ENCODE assay signal across 9 cellular contexts in the genomic region with DNA sequence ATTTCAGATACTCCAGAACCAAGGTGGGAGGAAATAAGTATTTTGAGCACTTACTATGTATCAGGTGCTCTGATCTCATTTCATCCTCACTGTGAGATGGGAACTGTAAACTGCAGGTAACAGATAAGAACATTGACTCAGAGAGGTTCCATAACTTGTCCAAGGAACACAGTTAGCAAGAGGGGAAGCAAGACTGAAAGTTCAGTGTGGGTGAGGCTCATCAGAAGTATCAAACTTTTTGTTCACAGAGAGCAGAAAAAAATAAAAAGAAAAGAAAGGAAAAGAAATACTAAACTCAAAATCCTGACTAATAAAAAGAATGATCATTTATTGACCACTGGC. TPM values are rescaled to one million over a fixed set of nuclear protein-coding genes. Genes with fewer than 3 reads are reported as not detected.
DNase-seq lines count a peak whose midpoint lies in the region; ATAC-seq and TF ChIP-seq lines count a peak whose summit lies in the region.
"Had no signal": no experiment of that assay in that cellular context is flagged by ENCODE, and none has a peak within 500 bp of the region (broad histone marks: within the 10 kb centered on the region; RNA-seq: fewer than 3 reads in every experiment).

No MANE protein-coding gene starts in this region.

- H3K4me3 ChIP-seq in PC-9, result no peak overlapping the region
- peak overlapping the region; percentile 33 for H3K4me3 ChIP-seq in smooth muscle cell

- CTCF ChIA-PET in PC-9 (lab: Charles Lee), result no interaction called here

- H3K9me3 ChIP-seq in PC-9 (ENCODE audit: insufficient read depth, low read depth), result no peaks in the 10 kb centered on the region
- H3K9me3 ChIP-seq in smooth muscle cell (replicated peaks; ENCODE audit: low read depth), result no peaks in the 10 kb centered on the region

- TF ChIP-seq CTCF in PC-9 (conservative IDR thresholded peaks at IDR 0.05) (no peak), glutamatergic neuron (IDR thresholded peaks at IDR 0.05; ENCODE audit: partially characterized antibody, unreplicated experiment) (no peak), smooth muscle cell (IDR thresholded peaks at IDR 0.05; ENCODE audit: borderline replicate concordance, insufficient read depth, poor library complexity, severe bottlenecking) (no peak)

- H3K9me2 ChIP-seq in PC-9 (ENCODE audit: insufficient read depth), result no peaks in the 10 kb centered on the region

- H3K36me3 ChIP-seq in PC-9 (ENCODE audit: low read depth), result no peaks in the 10 kb centered on the region
- H3K36me3 ChIP-seq in smooth muscle cell (ENCODE audit: low read depth), result no peaks in the 10 kb centered on the region

- peaks cover 14% of the 10 kb centered on the region for H3K9me3 Mint-ChIP-seq in glutamatergic neuron (ENCODE audit: unreplicated experiment)

- peak; percentile 31 for ATAC-seq in GM19467 (IDR thresholded peaks at IDR 0.05; ENCODE audit: unreplicated experiment)

- peak overlapping the region; percentile 94 for H3K27ac Mint-ChIP-seq in glutamatergic neuron (ENCODE audit: unreplicated experiment)

- H3K36me3 Mint-ChIP-seq in glutamatergic neuron (ENCODE audit: unreplicated experiment), result no peaks in the 10 kb centered on the region

- H4K20me1 ChIP-seq in PC-9 (ENCODE audit: insufficient read depth), result no peaks in the 10 kb centered on the region
- H4K20me1 ChIP-seq in smooth muscle cell (ENCODE audit: low read depth), result peaks cover 37% of the 10 kb centered on the region

- H3K27me3 ChIP-seq in PC-9 (ENCODE audit: insufficient read depth, low read depth) (no peaks in the 10 kb centered on the region), smooth muscle cell (ENCODE audit: low read depth) (no peaks in the 10 kb centered on the region)

- H3K4me2 ChIP-seq in PC-9, result peak overlapping the region; percentile 66
- peak overlapping the region; percentile 84 for H3K4me2 ChIP-seq in smooth muscle cell

- H3K4me1 ChIP-seq in PC-9 (replicated peaks; ENCODE audit: insufficient read depth) (peaks cover 23% of the 10 kb centered on the region), smooth muscle cell (ENCODE audit: low read depth) (peaks cover 15% of the 10 kb centered on the region)

- no TSS peak for BruUV-seq in PC-9 (replicated peaks; lab: Mats Ljungman, UMichigan)

- peak overlapping the region; percentile 29 for H3K9ac ChIP-seq in smooth muscle cell (ENCODE audit: low read depth)

- DNase-seq in PC-9 (no peak), glutamatergic neuron (no peak), smooth muscle cell (lab: John Stamatoyannopoulos, UW; ENCODE audit: unreplicated experiment) (no peak), kidney glomerular epithelial cell (lab: John Stamatoyannopoulos, UW) (no peak), UCSD-AML1 (lab: John Stamatoyannopoulos, UW; ENCODE audit: unreplicated experiment) (no peak), erythroblast (lab: John Stamatoyannopoulos, UW) (no peak)
- no peak for DNase-seq in activated CD8-positive, alpha-beta memory T cell treated with anti-CD3 and anti-CD28 coated beads, Interleukin-2, amount 50 U/mL, for 48 hours

- no peak for TF ChIP-seq POLR2A in erythroblast (IDR thresholded peaks at IDR 0.05; ENCODE audit: low read length)

- peaks cover 17% of the 10 kb centered on the region for H3F3A ChIP-seq in PC-9 (ENCODE audit: insufficient read depth, low read depth)
- peaks cover 13% of the 10 kb centered on the region for H3F3A ChIP-seq in smooth muscle cell (ENCODE audit: low read depth)

- H3K4me1 Mint-ChIP-seq in glutamatergic neuron (ENCODE audit: low read depth, unreplicated experiment), result peaks cover 57% of the 10 kb centered on the region

- H3K27ac ChIP-seq in PC-9, result no peak overlapping the region; the same call in 1 of the 2 replicates
- H3K27ac ChIP-seq in smooth muscle cell (ENCODE audit: low read depth), result peak overlapping the region; percentile 70
- H3K27ac ChIP-seq: HL-60 had no signal

- H3K4me3 Mint-ChIP-seq in glutamatergic neuron (ENCODE audit: unreplicated experiment), result peak overlapping the region; percentile 84

- no peak overlapping the region for H2AFZ ChIP-seq in PC-9
- H2AFZ ChIP-seq in smooth muscle cell (ENCODE audit: low read depth), result no peak overlapping the region

- intact Hi-C loops in PC-9 (cut with micrococcal nuclease; ENCODE audit: unreplicated experiment), result loop anchor here (1.0 kb wide), 1 partner anchor 37 kb away; a partner anchor contains a TSS

- POLR2A ChIA-PET in PC-9 (lab: Charles Lee; ENCODE audit: unreplicated experiment), result interaction anchor here (0.5 to 0.6 kb wide), 3 partner anchors 51 to 327 kb away, joined by 3 to 9 read pairs (median 6); a partner anchor contains a TSS

- peaks cover 10% of the 10 kb centered on the region for H3K27me3 Mint-ChIP-seq in glutamatergic neuron (ENCODE audit: unreplicated experiment)

- H3K79me2 ChIP-seq in PC-9 (ENCODE audit: low read depth) (no peaks in the 10 kb centered on the region), smooth muscle cell (ENCODE audit: low read depth) (peaks cover 62% of the 10 kb centered on the region)

RNA-seq across cellular contexts. Expression of a gene that starts 37.1 kb away (rescaled TPM):
- 3.2 and 3.6 TPM in 2 replicates for total RNA-seq in PC-9 (2021)
- total RNA-seq in glutamatergic neuron (ENCODE audit: unreplicated experiment), result 59.4 TPM
- total RNA-seq in smooth muscle cell, result 19.6 and 23.6 TPM in 2 replicates
- 10.7 and 11.2 TPM in 2 replicates for polyA plus RNA-seq in smooth muscle cell
